In genomic region chr1:169647512-169647911, GRCh38 we compare ENCODE assay signal across 28 cellular contexts. TPM values are rescaled to one million over a fixed set of nuclear protein-coding genes. Genes with fewer than 3 reads are reported as not detected.
DNase-seq lines count a peak whose midpoint lies in the region; ATAC-seq, FAIRE-seq and TF ChIP-seq lines count a peak whose summit lies in the region.
"Had no signal": no experiment of that assay in that cellular context is flagged by ENCODE, and none has a peak within 500 bp of the region (broad histone marks: within the 10 kb centered on the region; RNA-seq: fewer than 3 reads in every experiment).

No MANE protein-coding gene starts in this region.

- H3K9ac ChIP-seq in DND-41 (ENCODE audit: low read depth, low read length) = no peak overlapping the region
- H3K9ac ChIP-seq: BLaER1 had no signal

- no peaks in the 10 kb centered on the region for H3K79me2 ChIP-seq in DND-41 (ENCODE audit: insufficient read depth, low read length)

- H3K27ac ChIP-seq in DND-41 (ENCODE audit: low read length) = peak overlapping the region; percentile 38
- H3K27ac ChIP-seq: BLaER1, HL-60 had no signal

- peak overlapping the region in 1 of 2 donors; percentile 61 for H3K4me3 Mint-ChIP-seq in activated T-cell treated with anti-CD3 and anti-CD28 coated beads, Interleukin-2, amount 50 U/mL, for 72 hours
- no peak overlapping the region for H3K4me3 Mint-ChIP-seq in activated naive CD8-positive, alpha-beta T cell treated with anti-CD3 and anti-CD28 coated beads, Interleukin-2, amount 50 U/mL, for 24 hours
- peak overlapping the region in 1 of 2 donors; percentile 68 for H3K4me3 Mint-ChIP-seq in stimulated activated naive CD8-positive, alpha-beta T cell treated with anti-CD3 and anti-CD28 coated beads, Interleukin-15, amount 100 ng/mL, for 72 hours

- H3K27me3 ChIP-seq in DND-41 (ENCODE audit: insufficient read depth, low read length, poor library complexity) = no peaks in the 10 kb centered on the region
- H3K27me3 ChIP-seq: BLaER1 had no signal

- no peak overlapping the region for H3K4me3 ChIP-seq in DND-41 (ENCODE audit: low read depth in 1 of 2, low read length in 2 of 2)
- H3K4me3 ChIP-seq: BLaER1, K562 had no signal

- no peaks in the 10 kb centered on the region for H3K27me3 Mint-ChIP-seq in activated T-cell treated with anti-CD3 and anti-CD28 coated beads, Interleukin-2, amount 50 U/mL, for 72 hours (ENCODE audit: low read depth)
- no peaks in the 10 kb centered on the region for H3K27me3 Mint-ChIP-seq in activated naive CD8-positive, alpha-beta T cell treated with anti-CD3 and anti-CD28 coated beads, Interleukin-2, amount 50 U/mL, for 24 hours
- H3K27me3 Mint-ChIP-seq in stimulated activated naive CD8-positive, alpha-beta T cell treated with anti-CD3 and anti-CD28 coated beads, Interleukin-15, amount 100 ng/mL, for 72 hours = no peaks in the 10 kb centered on the region
- H3K27me3 Mint-ChIP-seq: CD8-positive, alpha-beta memory T cell had no signal

- TF ChIP-seq CTCF in DND-41 (IDR thresholded peaks at IDR 0.05; ENCODE audit: borderline replicate concordance, extremely low read depth, low read length, poor library complexity, severe bottlenecking) = no peak
- TF ChIP-seq CTCF in D721Med (IDR thresholded peaks at IDR 0.05; ENCODE audit: insufficient read depth, missing control alignments) = no peak

- H3K4me1 ChIP-seq in DND-41 (ENCODE audit: insufficient read depth, low read length) = peaks cover 33% of the 10 kb centered on the region

- no peak for ATAC-seq in activated T-cell treated with anti-CD3 and anti-CD28 coated beads, Interleukin-2, amount 50 U/mL, for 72 hours (replicated peaks in 1 of 2)
- ATAC-seq in DND-41 (ENCODE audit: insufficient read depth, low read depth) = no peak
- peak; percentile 40 for ATAC-seq in activated naive CD8-positive, alpha-beta T cell treated with anti-CD3 and anti-CD28 coated beads, Interleukin-2, amount 50 U/mL, for 24 hours
- peak; percentile 35 for ATAC-seq in stimulated activated naive CD8-positive, alpha-beta T cell treated with anti-CD3 and anti-CD28 coated beads, Interleukin-15, amount 100 ng/mL, for 72 hours
- ATAC-seq: HCT116, HepG2, K562, Right ventricle myocardium inferior had no signal

- H3K4me1 Mint-ChIP-seq in activated T-cell treated with anti-CD3 and anti-CD28 coated beads, Interleukin-2, amount 50 U/mL, for 72 hours (ENCODE audit: low read depth) = peaks cover 31% of the 10 kb centered on the region
- H3K4me1 Mint-ChIP-seq in activated naive CD8-positive, alpha-beta T cell treated with anti-CD3 and anti-CD28 coated beads, Interleukin-2, amount 50 U/mL, for 24 hours = peaks cover 37% of the 10 kb centered on the region
- H3K4me1 Mint-ChIP-seq in stimulated activated naive CD8-positive, alpha-beta T cell treated with anti-CD3 and anti-CD28 coated beads, Interleukin-15, amount 100 ng/mL, for 72 hours = peaks cover 32% of the 10 kb centered on the region

- no peaks in the 10 kb centered on the region for H3K9me3 ChIP-seq in DND-41 (ENCODE audit: insufficient read depth, low read length, severe bottlenecking)
- H3K9me3 ChIP-seq: BLaER1 had no signal

- no peak overlapping the region for H2AFZ ChIP-seq in DND-41 (ENCODE audit: low read depth, low read length)

- H4K20me1 ChIP-seq in DND-41 (ENCODE audit: insufficient read depth, low read length) = no peaks in the 10 kb centered on the region
- H4K20me1 ChIP-seq: BLaER1 had no signal

- no peak for FAIRE-seq in D721Med (lab: Jason Lieb, UNC)
- FAIRE-seq: GM19239, H1, HepG2, K562 had no signal

- H3K9me3 Mint-ChIP-seq in activated T-cell treated with anti-CD3 and anti-CD28 coated beads, Interleukin-2, amount 50 U/mL, for 72 hours = peaks cover 6 to 10% of the 10 kb centered on the region in 2 donors
- peaks cover 13% of the 10 kb centered on the region for H3K9me3 Mint-ChIP-seq in activated naive CD8-positive, alpha-beta T cell treated with anti-CD3 and anti-CD28 coated beads, Interleukin-2, amount 50 U/mL, for 24 hours
- peaks cover 5 to 16% of the 10 kb centered on the region in 2 donors for H3K9me3 Mint-ChIP-seq in stimulated activated naive CD8-positive, alpha-beta T cell treated with anti-CD3 and anti-CD28 coated beads, Interleukin-15, amount 100 ng/mL, for 72 hours
- H3K9me3 Mint-ChIP-seq: CD8-positive, alpha-beta memory T cell had no signal

- no peaks in the 10 kb centered on the region for H3K36me3 ChIP-seq in DND-41 (ENCODE audit: insufficient read depth, low read length)
- H3K36me3 ChIP-seq: BLaER1 had no signal

- H3K4me2 ChIP-seq in DND-41 (ENCODE audit: insufficient read depth, low read length) = no peak overlapping the region
- H3K4me2 ChIP-seq: BLaER1 had no signal

- H3K27ac Mint-ChIP-seq in activated T-cell treated with anti-CD3 and anti-CD28 coated beads, Interleukin-2, amount 50 U/mL, for 72 hours = peak overlapping the region; percentile 74
- peak overlapping the region; percentile 87 for H3K27ac Mint-ChIP-seq in activated naive CD8-positive, alpha-beta T cell treated with anti-CD3 and anti-CD28 coated beads, Interleukin-2, amount 50 U/mL, for 24 hours
- H3K27ac Mint-ChIP-seq in stimulated activated naive CD8-positive, alpha-beta T cell treated with anti-CD3 and anti-CD28 coated beads, Interleukin-15, amount 100 ng/mL, for 72 hours = peak overlapping the region in 1 of 2 donors; percentile 84

- H3K36me3 Mint-ChIP-seq in activated T-cell treated with anti-CD3 and anti-CD28 coated beads, Interleukin-2, amount 50 U/mL, for 72 hours (ENCODE audit: insufficient read depth in 2 of 2) = peaks cover 5 to 9% of the 10 kb centered on the region in 2 donors
- peaks cover 5% of the 10 kb centered on the region for H3K36me3 Mint-ChIP-seq in activated naive CD8-positive, alpha-beta T cell treated with anti-CD3 and anti-CD28 coated beads, Interleukin-2, amount 50 U/mL, for 24 hours (ENCODE audit: low read depth)

- no peak for DNase-seq in activated T-cell treated with anti-CD3 and anti-CD28 coated beads, Interleukin-2, amount 50 U/mL, for 72 hours
- no peak for DNase-seq in activated T-cell treated with anti-CD3 and anti-CD28 coated beads, Interleukin-2, amount 50 U/mL, for 1 hour
- DNase-seq in DND-41 (no peak), NCI-H1930 (lab: John Stamatoyannopoulos, UW) (no peak), D721Med (ENCODE audit: insufficient read length, low spot score) (no peak)
- DNase-seq in activated naive CD8-positive, alpha-beta T cell treated with anti-CD3 and anti-CD28 coated beads, Interleukin-2, amount 50 U/mL, for 24 hours = no peak
- DNase-seq in stimulated activated naive CD8-positive, alpha-beta T cell treated with anti-CD3 and anti-CD28 coated beads, Interleukin-15, amount 100 ng/mL, for 72 hours = no peak
- DNase-seq: CD8-positive, alpha-beta memory T cell; DMS53; EL; GF-D8; MM.1S; NCI-H1048; NCI-H1417 treated with DMSO at 0.1 percent for 48 hours; NCI-H187; NCI-H2107; NCI-H446 treated with DMSO at 0.1 percent for 48 hours; NCI-H526 treated with DMSO at 0.1 percent for 48 hours had no signal

RNA-seq across cellular contexts. Expression of gene SELP, which starts 17.6 kb away (rescaled TPM):
- total RNA-seq in activated T-cell treated with anti-CD3 and anti-CD28 coated beads, Interleukin-2, amount 50 U/mL, for 72 hours = 1 to 10 TPM; 1.6 to 3.6 TPM
- total RNA-seq: H1, HepG2, HT-29, K562, SK-MEL-5 had no signal

Comparison
In these comparisons a context has a peak if more than half of its experiments do, and no peak if none do; other contexts are left out.
1. ATAC-seq: peak in activated naive CD8-positive, alpha-beta T cell treated with anti-CD3 and anti-CD28 coated beads, Interleukin-2, amount 50 U/mL, for 24 hours (single experiment) and stimulated activated naive CD8-positive, alpha-beta T cell treated with anti-CD3 and anti-CD28 coated beads, Interleukin-15, amount 100 ng/mL, for 72 hours (single experiment); none in activated T-cell treated with anti-CD3 and anti-CD28 coated beads, Interleukin-2, amount 50 U/mL, for 72 hours (0 of 2) and DND-41 (single experiment).